23 cellular contexts compared by ENCODE assay signal in genomic region chr2:198387677-198388076, GRCh38.
"Had no signal": no experiment of that assay in that cellular context is flagged by ENCODE, and none has a peak within 500 bp of the region (broad histone marks: within the 10 kb centered on the region; RNA-seq: fewer than 3 reads in every experiment).

No MANE protein-coding gene starts in this region.

- H3K36me3 ChIP-seq: colonic mucosa, esophagus muscularis mucosa, esophagus squamous epithelium, gastrocnemius medialis, gastroesophageal sphincter, heart left ventricle, heart right ventricle had no signal

- DNase-seq: colonic mucosa; cortex of kidney; dermis blood vessel endothelial cell; dorsolateral prefrontal cortex; effector CD4-positive, alpha-beta T cell; effector CD8-positive, alpha-beta T cell; effector memory CD4-positive, alpha-beta T cell; effector memory CD8-positive, alpha-beta T cell; endodermal cell; erythroblast; esophagus squamous epithelium; foreskin fibroblast; foreskin keratinocyte; foreskin melanocyte; gastrocnemius medialis; glutamatergic neuron; head of caudate nucleus; heart left ventricle; heart right ventricle had no signal

- H3K4me1 ChIP-seq: colonic mucosa, esophagus muscularis mucosa, esophagus squamous epithelium, foreskin keratinocyte, gastrocnemius medialis, gastroesophageal sphincter, heart left ventricle, heart right ventricle had no signal

- H3K4me3 ChIP-seq: colonic mucosa, coronary artery, dorsolateral prefrontal cortex, esophagus muscularis mucosa, esophagus squamous epithelium, gastrocnemius medialis, gastroesophageal sphincter, heart left ventricle, heart right ventricle had no signal

- H3K9me3 ChIP-seq: colonic mucosa, esophagus muscularis mucosa, esophagus squamous epithelium, gastrocnemius medialis, gastroesophageal sphincter, heart left ventricle, heart right ventricle had no signal

- ATAC-seq: effector memory CD8-positive, alpha-beta T cell; esophagus mucosa; foreskin keratinocyte; gastrocnemius medialis; gastroesophageal sphincter; heart left ventricle; heart right ventricle had no signal
